In the genomic region with DNA sequence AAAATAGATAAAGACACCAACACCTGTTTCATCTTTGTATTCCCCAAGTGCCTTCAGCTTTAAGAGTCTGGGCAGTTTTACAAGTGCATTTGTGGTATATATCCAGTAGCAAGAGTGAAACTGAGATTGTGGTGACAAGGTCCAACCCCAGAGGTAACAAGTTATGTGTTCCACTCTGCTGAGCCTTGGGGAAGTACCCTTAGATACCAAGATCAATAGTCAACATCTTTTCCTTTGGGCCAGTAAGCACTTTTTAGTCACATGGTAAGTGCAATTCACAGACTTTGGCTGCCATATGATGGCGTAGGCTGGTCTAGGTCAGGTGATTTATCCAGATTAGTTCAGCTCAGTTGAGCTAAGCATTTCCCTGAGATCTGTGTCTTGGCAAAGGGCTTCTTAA, we compare ENCODE assay signal across 7 cellular contexts. TPM values are rescaled to one million over a fixed set of nuclear protein-coding genes. Genes with fewer than 3 reads are reported as not detected.
A peak's percentile ranks its signal among the peaks of the same experiment; 100 is the strongest.
DNase-seq lines count a peak whose midpoint lies in the region; ATAC-seq lines count a peak whose summit lies in the region.
"Not testable (repeated sequence)": the region's sequence is repeated elsewhere in the genome, so short reads cannot be mapped to it uniquely, and the experiment has no call there.

No MANE protein-coding gene starts in this region.

- not testable (repeated sequence) for H3K9me3 Mint-ChIP-seq in activated CD4-positive, alpha-beta T cell treated with anti-CD3 and anti-CD28 coated beads, Interleukin-2, amount 10 ng/mL, durations not matched to agents 24 days and 14 days

- not testable (repeated sequence) for H3K36me3 Mint-ChIP-seq in activated CD4-positive, alpha-beta T cell treated with anti-CD3 and anti-CD28 coated beads, Interleukin-2, amount 10 ng/mL, durations not matched to agents 24 days and 14 days (ENCODE audit: low read depth)

- not testable (repeated sequence) for H3K9me3 ChIP-seq in duodenal mucosa (ENCODE audit: control insufficient read depth in 1 of 2, low read length in 2 of 2); mucosa of rectum (ENCODE audit: control insufficient read depth in 2 of 2, low read length in 2 of 2)

- H3K9ac ChIP-seq in duodenal mucosa (ENCODE audit: low read depth in 1 of 2, low read length in 2 of 2); mucosa of rectum (ENCODE audit: low read depth in 1 of 2, low read length in 2 of 2): not testable (repeated sequence)

- peak; percentile 98 for ATAC-seq in GM18511 (IDR thresholded peaks at IDR 0.05; ENCODE audit: unreplicated experiment)
- peak; percentile 95 for ATAC-seq in GM21367 (IDR thresholded peaks at IDR 0.05; ENCODE audit: unreplicated experiment)
- peak; percentile 97 for ATAC-seq in HG02943 (IDR thresholded peaks at IDR 0.05; ENCODE audit: low read depth, unreplicated experiment)
- ATAC-seq in HG03558 (IDR thresholded peaks at IDR 0.05; ENCODE audit: extremely low read depth, unreplicated experiment) = peak; percentile 82

- H3K36me3 ChIP-seq in duodenal mucosa (ENCODE audit: control insufficient read depth in 1 of 2, insufficient read depth in 2 of 2, low read length in 2 of 2); mucosa of rectum (ENCODE audit: control insufficient read depth in 2 of 2, insufficient read depth in 2 of 2, low read length in 2 of 2): not testable (repeated sequence)

- peak overlapping the region; percentile 14 for H3K27ac Mint-ChIP-seq in activated CD4-positive, alpha-beta T cell treated with anti-CD3 and anti-CD28 coated beads, Interleukin-2, amount 10 ng/mL, durations not matched to agents 24 days and 14 days

- H3K4me1 ChIP-seq in duodenal mucosa (ENCODE audit: control insufficient read depth in 1 of 2, insufficient read depth in 2 of 2, low read length in 2 of 2); mucosa of rectum (ENCODE audit: control insufficient read depth in 2 of 2, insufficient read depth in 2 of 2, low read length in 2 of 2): not testable (repeated sequence)

- H3K27ac ChIP-seq in duodenal mucosa (ENCODE audit: low read depth, low read length) (peak overlapping the region; percentile 66), mucosa of rectum (ENCODE audit: low read depth in 2 of 2, low read length in 2 of 2) (peak overlapping the region; percentile 63 to 68)

- not testable (repeated sequence) for H3K4me3 ChIP-seq in duodenal mucosa (ENCODE audit: low read depth in 1 of 2, low read length in 2 of 2); mucosa of rectum (ENCODE audit: low read length in 2 of 2)

- H3K27me3 Mint-ChIP-seq in activated CD4-positive, alpha-beta T cell treated with anti-CD3 and anti-CD28 coated beads, Interleukin-2, amount 10 ng/mL, durations not matched to agents 24 days and 14 days = peaks cover 31% of the 10 kb centered on the region

- H3K4me1 Mint-ChIP-seq in activated CD4-positive, alpha-beta T cell treated with anti-CD3 and anti-CD28 coated beads, Interleukin-2, amount 10 ng/mL, durations not matched to agents 24 days and 14 days = peaks cover 18% of the 10 kb centered on the region

- not testable (repeated sequence) for H3K4me3 Mint-ChIP-seq in activated CD4-positive, alpha-beta T cell treated with anti-CD3 and anti-CD28 coated beads, Interleukin-2, amount 10 ng/mL, durations not matched to agents 24 days and 14 days

- intact Hi-C loops in activated CD4-positive, alpha-beta T cell treated with anti-CD3 and anti-CD28 coated beads, Interleukin-2, amount 10 ng/mL, durations not matched to agents 24 days and 14 days (cut with micrococcal nuclease) = loop anchor here (1.0 kb wide), 1 partner anchor 20 kb away; a partner anchor contains a TSS

- DNase-seq in activated CD4-positive, alpha-beta T cell treated with anti-CD3 and anti-CD28 coated beads, Interleukin-2, amount 10 ng/mL, durations not matched to agents 24 days and 14 days = peak; percentile 87

- not testable (repeated sequence) for H3K27me3 ChIP-seq in duodenal mucosa (ENCODE audit: control insufficient read depth in 1 of 2, insufficient read depth in 2 of 2, low read length in 2 of 2); mucosa of rectum (ENCODE audit: control insufficient read depth in 2 of 2, insufficient read depth in 2 of 2, low read length in 2 of 2)

RNA-seq across cellular contexts. Expression of a gene that starts 19.8 kb away (rescaled TPM):
- total RNA-seq in activated CD4-positive, alpha-beta T cell treated with anti-CD3 and anti-CD28 coated beads, Interleukin-2, amount 10 ng/mL, durations not matched to agents 24 days and 14 days = 1.4 and 2.1 TPM in 2 replicates

RNA-seq across cellular contexts. Expression of a gene that starts 25.9 kb away (rescaled TPM):
- total RNA-seq in activated CD4-positive, alpha-beta T cell treated with anti-CD3 and anti-CD28 coated beads, Interleukin-2, amount 10 ng/mL, durations not matched to agents 24 days and 14 days = 20.1 and 20.8 TPM in 2 replicates
